1 cellular context compared by ENCODE assay signal in the genomic region with DNA sequence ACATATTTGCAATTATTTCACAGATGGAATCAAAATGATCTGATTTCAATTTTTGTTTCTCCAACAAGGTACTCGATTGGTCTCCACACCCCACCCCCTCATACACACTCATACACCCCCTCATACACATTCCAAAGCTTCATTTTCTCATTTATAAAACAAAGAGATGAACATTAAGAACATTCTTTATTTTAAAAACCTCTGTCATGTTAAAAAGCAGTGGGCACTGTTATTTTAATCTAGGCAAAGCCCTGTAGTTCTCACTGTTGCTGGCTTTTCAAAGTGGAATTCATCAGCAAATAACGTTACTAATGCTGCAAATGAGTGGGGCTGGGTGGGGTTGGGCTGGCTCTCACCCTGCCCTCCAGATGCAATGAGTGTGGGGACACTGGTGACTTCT.
TF ChIP-seq lines count a peak whose summit lies in the region.

No MANE protein-coding gene starts in this region.

TF ChIP-seq in H1, 55 proteins besides CTCF, POLR2A, EP300 and RAD21:
- TF ChIP-seq SIN3A (conservative IDR thresholded peaks at IDR 0.05 in 1 of 2, IDR thresholded peaks at IDR 0.05 in 1 of 2; ENCODE audit: low read depth in 1 of 2, low read length in 2 of 2) (no peak), EGR1 (IDR thresholded peaks at IDR 0.05; ENCODE audit: borderline replicate concordance, low read depth, low read length) (0 out of 2 replicates have a peak, but pooled peaks have one; percentile 44), JUN (IDR thresholded peaks at IDR 0.05; ENCODE audit: low read depth, low read length) (no peak), JUND (IDR thresholded peaks at IDR 0.05; ENCODE audit: low read length) (no peak), RNF2 (IDR thresholded peaks at IDR 0.05; ENCODE audit: borderline replicate concordance, low read depth, low read length, missing control alignments, poor library complexity, severe bottlenecking) (no peak)
TF ChIP-seq in H1: peak in this region for 1.
